Comparison of ENCODE assay signal across 18 cellular contexts in genomic region chr4:109408711-109409110, GRCh38.
"Had no signal": no experiment of that assay in that cellular context is flagged by ENCODE, and none has a peak within 500 bp of the region (broad histone marks: within the 10 kb centered on the region; RNA-seq: fewer than 3 reads in every experiment).

No MANE protein-coding gene starts in this region.

- H3K27me3 Mint-ChIP-seq: activated CD4-positive, alpha-beta memory T cell treated with anti-CD3 and anti-CD28 coated beads for 36 hours; memory B cell had no signal

- H3K4me3 ChIP-seq: adrenal gland, dorsolateral prefrontal cortex, uterus had no signal

- H3K27me3 ChIP-seq: adrenal gland, dorsolateral prefrontal cortex, uterus had no signal

- H3K9me3 Mint-ChIP-seq: activated CD4-positive, alpha-beta memory T cell treated with anti-CD3 and anti-CD28 coated beads for 36 hours; activated naive CD4-positive, alpha-beta T cell treated with anti-CD3 and anti-CD28 coated beads for 36 hours; activated T-helper 2 cell treated with anti-CD3 and anti-CD28 coated beads, Interferon-gamma antibody, Interleukin-2, Interleukin-4, amounts not matched to agents 10 μg/mL and 5 μg/mL and 100 μg/mL, durations not matched to agents 14 hours and 24 hours and 36 hours; endodermal cell; memory B cell; naive thymus-derived CD8-positive, alpha-beta T cell; stimulated activated effector memory CD8-positive, alpha-beta T cell treated with anti-CD3 and anti-CD28 coated beads, Interleukin-12 subunit alpha, Interleukin-12 subunit beta, amount 100 ng/mL, for 72 hours had no signal

- H3K4me1 ChIP-seq: adrenal gland, uterus had no signal

- DNase-seq: activated CD4-positive, alpha-beta memory T cell treated with anti-CD3 and anti-CD28 coated beads for 36 hours; activated CD8-positive, alpha-beta memory T cell treated with anti-CD3 and anti-CD28 coated beads, Interleukin-2, amount 10 ng/mL, durations not matched to agents 7 days and 5 days; activated naive CD4-positive, alpha-beta T cell treated with anti-CD3 and anti-CD28 coated beads for 36 hours; activated T-cell treated with anti-CD3 and anti-CD28 coated beads, Interleukin-2, amount 50 U/mL, for 1 hour; adrenal gland; dorsolateral prefrontal cortex; endodermal cell; erythroblast; naive thymus-derived CD8-positive, alpha-beta T cell; posterior cingulate gyrus; retina; uterus had no signal

- ATAC-seq: activated CD8-positive, alpha-beta memory T cell treated with anti-CD3 and anti-CD28 coated beads, Interleukin-2, amount 10 ng/mL, durations not matched to agents 7 days and 5 days; left lobe of liver; naive thymus-derived CD8-positive, alpha-beta T cell; stimulated activated effector memory CD8-positive, alpha-beta T cell treated with anti-CD3 and anti-CD28 coated beads, Interleukin-12 subunit alpha, Interleukin-12 subunit beta, amount 100 ng/mL, for 72 hours had no signal

- H3K4me1 Mint-ChIP-seq: activated CD8-positive, alpha-beta memory T cell treated with anti-CD3 and anti-CD28 coated beads, Interleukin-2, amount 10 ng/mL, durations not matched to agents 7 days and 5 days; memory B cell; naive thymus-derived CD8-positive, alpha-beta T cell; stimulated activated effector memory CD8-positive, alpha-beta T cell treated with anti-CD3 and anti-CD28 coated beads, Interleukin-12 subunit alpha, Interleukin-12 subunit beta, amount 100 ng/mL, for 72 hours had no signal

- H3K36me3 Mint-ChIP-seq: activated CD4-positive, alpha-beta memory T cell treated with anti-CD3 and anti-CD28 coated beads for 36 hours; activated CD8-positive, alpha-beta memory T cell treated with anti-CD3 and anti-CD28 coated beads, Interleukin-2, amount 10 ng/mL, durations not matched to agents 7 days and 5 days; memory B cell; naive thymus-derived CD8-positive, alpha-beta T cell; stimulated activated effector memory CD8-positive, alpha-beta T cell treated with anti-CD3 and anti-CD28 coated beads, Interleukin-12 subunit alpha, Interleukin-12 subunit beta, amount 100 ng/mL, for 72 hours had no signal

- H3K36me3 ChIP-seq: adrenal gland, uterus had no signal

- H3K27ac ChIP-seq: adrenal gland, dorsolateral prefrontal cortex, uterus, VCaP had no signal

- FAIRE-seq: islet of Langerhans had no signal

- H3K27ac Mint-ChIP-seq: activated CD4-positive, alpha-beta memory T cell treated with anti-CD3 and anti-CD28 coated beads for 36 hours; activated CD8-positive, alpha-beta memory T cell treated with anti-CD3 and anti-CD28 coated beads, Interleukin-2, amount 10 ng/mL, durations not matched to agents 7 days and 5 days; activated naive CD4-positive, alpha-beta T cell treated with anti-CD3 and anti-CD28 coated beads for 36 hours; activated T-helper 2 cell treated with anti-CD3 and anti-CD28 coated beads, Interferon-gamma antibody, Interleukin-2, Interleukin-4, amounts not matched to agents 10 μg/mL and 5 μg/mL and 100 μg/mL, durations not matched to agents 14 hours and 24 hours and 36 hours; endodermal cell; memory B cell; stimulated activated effector memory CD8-positive, alpha-beta T cell treated with anti-CD3 and anti-CD28 coated beads, Interleukin-12 subunit alpha, Interleukin-12 subunit beta, amount 100 ng/mL, for 72 hours had no signal

- H3K4me3 Mint-ChIP-seq: activated CD4-positive, alpha-beta memory T cell treated with anti-CD3 and anti-CD28 coated beads for 36 hours; activated CD8-positive, alpha-beta memory T cell treated with anti-CD3 and anti-CD28 coated beads, Interleukin-2, amount 10 ng/mL, durations not matched to agents 7 days and 5 days; activated naive CD4-positive, alpha-beta T cell treated with anti-CD3 and anti-CD28 coated beads for 36 hours; endodermal cell; memory B cell; stimulated activated effector memory CD8-positive, alpha-beta T cell treated with anti-CD3 and anti-CD28 coated beads, Interleukin-12 subunit alpha, Interleukin-12 subunit beta, amount 100 ng/mL, for 72 hours had no signal

- H3K9me3 ChIP-seq: adrenal gland, uterus had no signal
